1 cellular context compared by ENCODE assay signal in genomic region chr22:20495861-20496681, GRCh38.
A peak's percentile ranks its signal among the peaks of the same experiment; 100 is the strongest.
TF ChIP-seq lines count a peak whose summit lies in the region.

No MANE protein-coding gene starts in this region.

TF ChIP-seq in HepG2, 621 proteins besides CTCF, POLR2A, EP300 and RAD21 (continued from another document and continues in another):
- TF ChIP-seq ARID4A (CRISPR knock-in tag; IDR thresholded peaks at IDR 0.05; ENCODE audit: borderline replicate concordance) (peak; percentile 73), IRF2 (CRISPR knock-in tag; IDR thresholded peaks at IDR 0.05) (no peak; the same call in 1 of the 2 replicates), ZNF33B (CRISPR knock-in tag; IDR thresholded peaks at IDR 0.05) (no peak), ZNF883 (CRISPR knock-in tag; IDR thresholded peaks at IDR 0.05; ENCODE audit: not compliant biosample characterization) (no peak), GPN1 (CRISPR knock-in tag; IDR thresholded peaks at IDR 0.05; ENCODE audit: borderline replicate concordance) (no peak), ZNF563 (CRISPR knock-in tag; IDR thresholded peaks at IDR 0.05) (no peak), NR1H2 (CRISPR knock-in tag; IDR thresholded peaks at IDR 0.05; ENCODE audit: borderline replicate concordance, low read depth) (0 out of 2 replicates have a peak, but pooled peaks have one; percentile 11), KMT2B (CRISPR knock-in tag; IDR thresholded peaks at IDR 0.05) (0 out of 2 replicates have a peak, but pooled peaks have one; percentile 43), ZNF335 (CRISPR knock-in tag; IDR thresholded peaks at IDR 0.05) (no peak), ETV6 (CRISPR knock-in tag; conservative IDR thresholded peaks at IDR 0.05) (no peak), GZF1 (CRISPR knock-in tag; IDR thresholded peaks at IDR 0.05) (no peak), ZFX (CRISPR knock-in tag; IDR thresholded peaks at IDR 0.05; ENCODE audit: low read depth) (peak; percentile 94), ZNF546 (CRISPR knock-in tag; conservative IDR thresholded peaks at IDR 0.05) (no peak), ZNF30 (CRISPR knock-in tag; IDR thresholded peaks at IDR 0.05) (no peak), JUND (CRISPR knock-in tag; IDR thresholded peaks at IDR 0.05) (no peak), ZNF292 (CRISPR knock-in tag; IDR thresholded peaks at IDR 0.05; ENCODE audit: borderline replicate concordance, low read depth) (no peak), MEIS2 (CRISPR knock-in tag; IDR thresholded peaks at IDR 0.05) (no peak), DZIP1 (CRISPR knock-in tag; IDR thresholded peaks at IDR 0.05) (no peak), KDM6A (CRISPR knock-in tag; IDR thresholded peaks at IDR 0.05; ENCODE audit: low read depth) (no peak), SKI (IDR thresholded peaks at IDR 0.05; ENCODE audit: partially characterized antibody) (no peak), XBP1 (CRISPR knock-in tag; IDR thresholded peaks at IDR 0.05) (no peak), CREM (IDR thresholded peaks at IDR 0.05) (no peak), CREM (CRISPR knock-in tag; IDR thresholded peaks at IDR 0.05) (no peak), MNT (IDR thresholded peaks at IDR 0.05) (no peak), ZFY (CRISPR knock-in tag; IDR thresholded peaks at IDR 0.05) (peak; percentile 61; the same call in 1 of the 2 replicates), ZNF597 (CRISPR knock-in tag; IDR thresholded peaks at IDR 0.05) (no peak), CCAR2 (optimal IDR thresholded peaks at IDR 0.05; ENCODE audit: low read depth, low read length) (no peak), MAFG (CRISPR knock-in tag; IDR thresholded peaks at IDR 0.05) (no peak), SMAD3 (CRISPR knock-in tag; IDR thresholded peaks at IDR 0.05) (no peak), MTF1 (CRISPR knock-in tag; IDR thresholded peaks at IDR 0.05) (no peak), HOXA5 (CRISPR knock-in tag; IDR thresholded peaks at IDR 0.05) (no peak), ZNF577 (CRISPR knock-in tag; IDR thresholded peaks at IDR 0.05; ENCODE audit: borderline replicate concordance, low read depth) (no peak), ZMAT5 (CRISPR knock-in tag; IDR thresholded peaks at IDR 0.05; ENCODE audit: borderline replicate concordance, low read depth) (no peak), NFYC (CRISPR knock-in tag; IDR thresholded peaks at IDR 0.05) (peak; percentile 16; the same call in 1 of the 2 replicates), TMF1 (CRISPR knock-in tag; IDR thresholded peaks at IDR 0.05; ENCODE audit: low read depth) (no peak), ZNF556 (CRISPR knock-in tag; IDR thresholded peaks at IDR 0.05; ENCODE audit: borderline replicate concordance) (peak; percentile 81), ZNF878 (CRISPR knock-in tag; IDR thresholded peaks at IDR 0.05) (no peak), AHR (CRISPR knock-in tag; IDR thresholded peaks at IDR 0.05) (no peak), ZNF775 (CRISPR knock-in tag; IDR thresholded peaks at IDR 0.05; ENCODE audit: borderline replicate concordance) (peak; percentile 76), ATF7 (IDR thresholded peaks at IDR 0.05) (peak; percentile 41), ATF7 (CRISPR knock-in tag; IDR thresholded peaks at IDR 0.05) (no peak), DNMT3B (CRISPR knock-in tag; conservative IDR thresholded peaks at IDR 0.05) (no peak), ELF4 (CRISPR knock-in tag; IDR thresholded peaks at IDR 0.05; ENCODE audit: borderline replicate concordance) (no peak), SIX4 (CRISPR knock-in tag; IDR thresholded peaks at IDR 0.05) (no peak), ZNF530 (CRISPR knock-in tag; IDR thresholded peaks at IDR 0.05; ENCODE audit: low read depth) (no peak), MBD4 (IDR thresholded peaks at IDR 0.05; ENCODE audit: borderline replicate concordance, low read length) (no peak), ZMYM3 (CRISPR knock-in tag; IDR thresholded peaks at IDR 0.05) (no peak), SP2 (CRISPR knock-in tag; IDR thresholded peaks at IDR 0.05) (no peak), ZNF354B (CRISPR knock-in tag; IDR thresholded peaks at IDR 0.05) (no peak), SRSF4 (IDR thresholded peaks at IDR 0.05; ENCODE audit: low read depth, low read length, poor library complexity, severe bottlenecking) (no peak), NCOA2 (CRISPR knock-in tag; IDR thresholded peaks at IDR 0.05) (no peak; the same call in 1 of the 2 replicates), ZNF672 (CRISPR knock-in tag; IDR thresholded peaks at IDR 0.05) (no peak)
- TF ChIP-seq, protein P1, sequence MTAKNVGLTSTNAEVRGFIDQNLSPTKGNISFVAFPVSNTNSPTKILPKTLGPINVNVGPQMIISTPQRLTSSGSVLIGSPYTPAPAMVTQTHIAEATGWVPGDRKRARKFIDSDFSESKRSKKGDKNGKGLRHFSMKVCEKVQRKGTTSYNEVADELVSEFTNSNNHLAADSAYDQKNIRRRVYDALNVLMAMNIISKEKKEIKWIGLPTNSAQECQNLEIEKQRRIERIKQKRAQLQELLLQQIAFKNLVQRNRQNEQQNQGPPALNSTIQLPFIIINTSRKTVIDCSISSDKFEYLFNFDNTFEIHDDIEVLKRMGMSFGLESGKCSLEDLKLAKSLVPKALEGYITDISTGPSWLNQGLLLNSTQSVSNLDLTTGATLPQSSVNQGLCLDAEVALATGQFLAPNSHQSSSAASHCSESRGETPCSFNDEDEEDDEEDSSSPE (CRISPR knock-in tag; IDR thresholded peaks at IDR 0.05): peak; percentile 81
- TF ChIP-seq, protein P2, sequence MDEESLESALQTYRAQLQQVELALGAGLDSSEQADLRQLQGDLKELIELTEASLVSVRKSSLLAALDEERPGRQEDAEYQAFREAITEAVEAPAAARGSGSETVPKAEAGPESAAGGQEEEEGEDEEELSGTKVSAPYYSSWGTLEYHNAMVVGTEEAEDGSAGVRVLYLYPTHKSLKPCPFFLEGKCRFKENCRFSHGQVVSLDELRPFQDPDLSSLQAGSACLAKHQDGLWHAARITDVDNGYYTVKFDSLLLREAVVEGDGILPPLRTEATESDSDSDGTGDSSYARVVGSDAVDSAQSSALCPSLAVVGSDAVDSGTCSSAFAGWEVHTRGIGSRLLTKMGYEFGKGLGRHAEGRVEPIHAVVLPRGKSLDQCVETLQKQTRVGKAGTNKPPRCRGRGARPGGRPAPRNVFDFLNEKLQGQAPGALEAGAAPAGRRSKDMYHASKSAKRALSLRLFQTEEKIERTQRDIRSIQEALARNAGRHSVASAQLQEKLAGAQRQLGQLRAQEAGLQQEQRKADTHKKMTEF (CRISPR knock-in tag; IDR thresholded peaks at IDR 0.05): peak; percentile 63
- TF ChIP-seq, protein P3, sequence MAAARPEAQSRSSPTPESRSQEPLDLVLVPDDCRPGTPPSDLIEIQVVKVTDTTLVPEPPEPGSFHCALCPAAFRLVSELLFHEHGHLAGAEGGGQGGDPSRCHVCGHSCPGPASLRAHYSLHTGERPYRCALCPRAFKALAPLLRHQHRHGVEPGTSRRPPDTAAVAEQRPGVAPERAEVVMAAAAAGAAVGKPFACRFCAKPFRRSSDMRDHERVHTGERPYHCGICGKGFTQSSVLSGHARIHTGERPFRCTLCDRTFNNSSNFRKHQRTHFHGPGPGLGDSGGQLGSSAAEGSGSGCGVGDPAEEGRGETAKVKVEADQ (CRISPR knock-in tag; IDR thresholded peaks at IDR 0.05; ENCODE audit: borderline replicate concordance): no peak
- TF ChIP-seq, protein P4, sequence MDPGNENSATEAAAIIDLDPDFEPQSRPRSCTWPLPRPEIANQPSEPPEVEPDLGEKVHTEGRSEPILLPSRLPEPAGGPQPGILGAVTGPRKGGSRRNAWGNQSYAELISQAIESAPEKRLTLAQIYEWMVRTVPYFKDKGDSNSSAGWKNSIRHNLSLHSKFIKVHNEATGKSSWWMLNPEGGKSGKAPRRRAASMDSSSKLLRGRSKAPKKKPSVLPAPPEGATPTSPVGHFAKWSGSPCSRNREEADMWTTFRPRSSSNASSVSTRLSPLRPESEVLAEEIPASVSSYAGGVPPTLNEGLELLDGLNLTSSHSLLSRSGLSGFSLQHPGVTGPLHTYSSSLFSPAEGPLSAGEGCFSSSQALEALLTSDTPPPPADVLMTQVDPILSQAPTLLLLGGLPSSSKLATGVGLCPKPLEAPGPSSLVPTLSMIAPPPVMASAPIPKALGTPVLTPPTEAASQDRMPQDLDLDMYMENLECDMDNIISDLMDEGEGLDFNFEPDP (CRISPR knock-in tag; conservative IDR thresholded peaks at IDR 0.05): no peak
- TF ChIP-seq, protein P5, sequence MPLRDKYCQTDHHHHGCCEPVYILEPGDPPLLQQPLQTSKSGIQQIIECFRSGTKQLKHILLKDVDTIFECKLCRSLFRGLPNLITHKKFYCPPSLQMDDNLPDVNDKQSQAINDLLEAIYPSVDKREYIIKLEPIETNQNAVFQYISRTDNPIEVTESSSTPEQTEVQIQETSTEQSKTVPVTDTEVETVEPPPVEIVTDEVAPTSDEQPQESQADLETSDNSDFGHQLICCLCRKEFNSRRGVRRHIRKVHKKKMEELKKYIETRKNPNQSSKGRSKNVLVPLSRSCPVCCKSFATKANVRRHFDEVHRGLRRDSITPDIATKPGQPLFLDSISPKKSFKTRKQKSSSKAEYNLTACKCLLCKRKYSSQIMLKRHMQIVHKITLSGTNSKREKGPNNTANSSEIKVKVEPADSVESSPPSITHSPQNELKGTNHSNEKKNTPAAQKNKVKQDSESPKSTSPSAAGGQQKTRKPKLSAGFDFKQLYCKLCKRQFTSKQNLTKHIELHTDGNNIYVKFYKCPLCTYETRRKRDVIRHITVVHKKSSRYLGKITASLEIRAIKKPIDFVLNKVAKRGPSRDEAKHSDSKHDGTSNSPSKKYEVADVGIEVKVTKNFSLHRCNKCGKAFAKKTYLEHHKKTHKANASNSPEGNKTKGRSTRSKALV (CRISPR knock-in tag; IDR thresholded peaks at IDR 0.05): no peak
